3 cellular contexts compared by ENCODE assay signal in genomic region chr15:91981802-91982201, GRCh38.
TF ChIP-seq lines count a peak whose summit lies in the region.

No MANE protein-coding gene starts in this region.

TF ChIP-seq in IMR-90, 13 proteins besides CTCF, POLR2A, EP300 and RAD21:
- no peak for TF ChIP-seq FOS (IDR thresholded peaks at IDR 0.05; ENCODE audit: low read depth, low read length)
- TF ChIP-seq SMC3 (IDR thresholded peaks at IDR 0.05; ENCODE audit: low read depth, low read length), result no peak
- no peak for TF ChIP-seq MAZ (IDR thresholded peaks at IDR 0.05; ENCODE audit: borderline replicate concordance, low read depth, low read length)
- TF ChIP-seq MXI1 (IDR thresholded peaks at IDR 0.05; ENCODE audit: borderline replicate concordance, low read depth, low read length), result no peak
- no peak for TF ChIP-seq MAFK (IDR thresholded peaks at IDR 0.05; ENCODE audit: low read depth, low read length)
- no peak for TF ChIP-seq CEBPB (IDR thresholded peaks at IDR 0.05; ENCODE audit: low read depth, low read length)
- TF ChIP-seq ELK1 (IDR thresholded peaks at IDR 0.05; ENCODE audit: borderline replicate concordance, low read depth, low read length), result no peak
- TF ChIP-seq BHLHE40 (IDR thresholded peaks at IDR 0.05; ENCODE audit: low read depth, low read length), result no peak
- TF ChIP-seq RFX5 (IDR thresholded peaks at IDR 0.05; ENCODE audit: low read depth, low read length), result no peak
- TF ChIP-seq RCOR1 (IDR thresholded peaks at IDR 0.05; ENCODE audit: insufficient replicate concordance, low read length), result no peak

TF ChIP-seq in H1, 55 proteins besides CTCF, POLR2A, EP300 and RAD21:
- TF ChIP-seq MAFK (IDR thresholded peaks at IDR 0.05; ENCODE audit: low read depth, low read length) (no peak), TAF1 (IDR thresholded peaks at IDR 0.05; ENCODE audit: low read depth, low read length) (no peak), CEBPB (IDR thresholded peaks at IDR 0.05; ENCODE audit: low read depth, low read length) (no peak), PHF8 (conservative IDR thresholded peaks at IDR 0.05; ENCODE audit: low read depth, low read length) (no peak), ZNF274 (IDR thresholded peaks at IDR 0.05; ENCODE audit: borderline replicate concordance, extremely low read depth, low read length) (no peak), SUZ12 (IDR thresholded peaks at IDR 0.05; ENCODE audit: low read length) (no peak)

TF ChIP-seq in GM23338, 12 proteins besides CTCF, POLR2A, EP300 and RAD21:
- TF ChIP-seq ZNF331 (CRISPR knock-in tag; IDR thresholded peaks at IDR 0.05; ENCODE audit: low read depth) (no peak), ETS1 (IDR thresholded peaks at IDR 0.05) (no peak), EZH2phosphoT487 (IDR thresholded peaks at IDR 0.05; ENCODE audit: unreplicated experiment) (no peak), NANOG (IDR thresholded peaks at IDR 0.05; ENCODE audit: borderline replicate concordance) (no peak), POLR2AphosphoS5 (IDR thresholded peaks at IDR 0.05; ENCODE audit: low read depth) (no peak), ZNF114 (CRISPR knock-in tag; IDR thresholded peaks at IDR 0.05) (no peak), CREB1 (CRISPR knock-in tag; IDR thresholded peaks at IDR 0.05; ENCODE audit: low read depth) (no peak), EZH2 (IDR thresholded peaks at IDR 0.05; ENCODE audit: low read depth, unreplicated experiment) (no peak), JUNB (IDR thresholded peaks at IDR 0.05; ENCODE audit: unreplicated experiment) (no peak), STAT1 (IDR thresholded peaks at IDR 0.05; ENCODE audit: unreplicated experiment) (no peak)
- TF ChIP-seq, protein P1, sequence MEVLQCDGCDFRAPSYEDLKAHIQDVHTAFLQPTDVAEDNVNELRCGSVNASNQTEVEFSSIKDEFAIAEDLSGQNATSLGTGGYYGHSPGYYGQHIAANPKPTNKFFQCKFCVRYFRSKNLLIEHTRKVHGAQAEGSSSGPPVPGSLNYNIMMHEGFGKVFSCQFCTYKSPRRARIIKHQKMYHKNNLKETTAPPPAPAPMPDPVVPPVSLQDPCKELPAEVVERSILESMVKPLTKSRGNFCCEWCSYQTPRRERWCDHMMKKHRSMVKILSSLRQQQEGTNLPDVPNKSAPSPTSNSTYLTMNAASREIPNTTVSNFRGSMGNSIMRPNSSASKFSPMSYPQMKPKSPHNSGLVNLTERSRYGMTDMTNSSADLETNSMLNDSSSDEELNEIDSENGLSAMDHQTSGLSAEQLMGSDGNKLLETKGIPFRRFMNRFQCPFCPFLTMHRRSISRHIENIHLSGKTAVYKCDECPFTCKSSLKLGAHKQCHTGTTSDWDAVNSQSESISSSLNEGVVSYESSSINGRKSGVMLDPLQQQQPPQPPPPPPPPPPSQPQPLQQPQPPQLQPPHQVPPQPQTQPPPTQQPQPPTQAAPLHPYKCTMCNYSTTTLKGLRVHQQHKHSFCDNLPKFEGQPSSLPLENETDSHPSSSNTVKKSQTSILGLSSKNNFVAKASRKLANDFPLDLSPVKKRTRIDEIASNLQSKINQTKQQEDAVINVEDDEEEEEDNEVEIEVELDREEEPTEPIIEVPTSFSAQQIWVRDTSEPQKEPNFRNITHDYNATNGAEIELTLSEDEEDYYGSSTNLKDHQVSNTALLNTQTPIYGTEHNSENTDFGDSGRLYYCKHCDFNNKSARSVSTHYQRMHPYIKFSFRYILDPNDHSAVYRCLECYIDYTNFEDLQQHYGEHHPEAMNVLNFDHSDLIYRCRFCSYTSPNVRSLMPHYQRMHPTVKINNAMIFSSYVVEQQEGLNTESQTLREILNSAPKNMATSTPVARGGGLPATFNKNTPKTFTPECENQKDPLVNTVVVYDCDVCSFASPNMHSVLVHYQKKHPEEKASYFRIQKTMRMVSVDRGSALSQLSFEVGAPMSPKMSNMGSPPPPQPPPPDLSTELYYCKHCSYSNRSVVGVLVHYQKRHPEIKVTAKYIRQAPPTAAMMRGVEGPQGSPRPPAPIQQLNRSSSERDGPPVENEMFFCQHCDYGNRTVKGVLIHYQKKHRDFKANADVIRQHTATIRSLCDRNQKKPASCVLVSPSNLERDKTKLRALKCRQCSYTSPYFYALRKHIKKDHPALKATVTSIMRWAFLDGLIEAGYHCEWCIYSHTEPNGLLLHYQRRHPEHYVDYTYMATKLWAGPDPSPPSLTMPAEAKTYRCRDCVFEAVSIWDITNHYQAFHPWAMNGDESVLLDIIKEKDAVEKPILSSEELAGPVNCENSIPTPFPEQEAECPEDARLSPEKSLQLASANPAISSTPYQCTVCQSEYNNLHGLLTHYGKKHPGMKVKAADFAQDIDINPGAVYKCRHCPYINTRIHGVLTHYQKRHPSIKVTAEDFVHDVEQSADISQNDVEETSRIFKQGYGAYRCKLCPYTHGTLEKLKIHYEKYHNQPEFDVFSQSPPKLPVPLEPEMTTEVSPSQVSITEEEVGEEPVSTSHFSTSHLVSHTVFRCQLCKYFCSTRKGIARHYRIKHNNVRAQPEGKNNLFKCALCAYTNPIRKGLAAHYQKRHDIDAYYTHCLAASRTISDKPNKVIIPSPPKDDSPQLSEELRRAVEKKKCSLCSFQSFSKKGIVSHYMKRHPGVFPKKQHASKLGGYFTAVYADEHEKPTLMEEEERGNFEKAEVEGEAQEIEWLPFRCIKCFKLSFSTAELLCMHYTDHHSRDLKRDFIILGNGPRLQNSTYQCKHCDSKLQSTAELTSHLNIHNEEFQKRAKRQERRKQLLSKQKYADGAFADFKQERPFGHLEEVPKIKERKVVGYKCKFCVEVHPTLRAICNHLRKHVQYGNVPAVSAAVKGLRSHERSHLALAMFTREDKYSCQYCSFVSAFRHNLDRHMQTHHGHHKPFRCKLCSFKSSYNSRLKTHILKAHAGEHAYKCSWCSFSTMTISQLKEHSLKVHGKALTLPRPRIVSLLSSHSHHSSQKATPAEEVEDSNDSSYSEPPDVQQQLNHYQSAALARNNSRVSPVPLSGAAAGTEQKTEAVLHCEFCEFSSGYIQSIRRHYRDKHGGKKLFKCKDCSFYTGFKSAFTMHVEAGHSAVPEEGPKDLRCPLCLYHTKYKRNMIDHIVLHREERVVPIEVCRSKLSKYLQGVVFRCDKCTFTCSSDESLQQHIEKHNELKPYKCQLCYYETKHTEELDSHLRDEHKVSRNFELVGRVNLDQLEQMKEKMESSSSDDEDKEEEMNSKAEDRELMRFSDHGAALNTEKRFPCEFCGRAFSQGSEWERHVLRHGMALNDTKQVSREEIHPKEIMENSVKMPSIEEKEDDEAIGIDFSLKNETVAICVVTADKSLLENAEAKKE (CRISPR knock-in tag; IDR thresholded peaks at IDR 0.05), result no peak
- TF ChIP-seq, protein P2, sequence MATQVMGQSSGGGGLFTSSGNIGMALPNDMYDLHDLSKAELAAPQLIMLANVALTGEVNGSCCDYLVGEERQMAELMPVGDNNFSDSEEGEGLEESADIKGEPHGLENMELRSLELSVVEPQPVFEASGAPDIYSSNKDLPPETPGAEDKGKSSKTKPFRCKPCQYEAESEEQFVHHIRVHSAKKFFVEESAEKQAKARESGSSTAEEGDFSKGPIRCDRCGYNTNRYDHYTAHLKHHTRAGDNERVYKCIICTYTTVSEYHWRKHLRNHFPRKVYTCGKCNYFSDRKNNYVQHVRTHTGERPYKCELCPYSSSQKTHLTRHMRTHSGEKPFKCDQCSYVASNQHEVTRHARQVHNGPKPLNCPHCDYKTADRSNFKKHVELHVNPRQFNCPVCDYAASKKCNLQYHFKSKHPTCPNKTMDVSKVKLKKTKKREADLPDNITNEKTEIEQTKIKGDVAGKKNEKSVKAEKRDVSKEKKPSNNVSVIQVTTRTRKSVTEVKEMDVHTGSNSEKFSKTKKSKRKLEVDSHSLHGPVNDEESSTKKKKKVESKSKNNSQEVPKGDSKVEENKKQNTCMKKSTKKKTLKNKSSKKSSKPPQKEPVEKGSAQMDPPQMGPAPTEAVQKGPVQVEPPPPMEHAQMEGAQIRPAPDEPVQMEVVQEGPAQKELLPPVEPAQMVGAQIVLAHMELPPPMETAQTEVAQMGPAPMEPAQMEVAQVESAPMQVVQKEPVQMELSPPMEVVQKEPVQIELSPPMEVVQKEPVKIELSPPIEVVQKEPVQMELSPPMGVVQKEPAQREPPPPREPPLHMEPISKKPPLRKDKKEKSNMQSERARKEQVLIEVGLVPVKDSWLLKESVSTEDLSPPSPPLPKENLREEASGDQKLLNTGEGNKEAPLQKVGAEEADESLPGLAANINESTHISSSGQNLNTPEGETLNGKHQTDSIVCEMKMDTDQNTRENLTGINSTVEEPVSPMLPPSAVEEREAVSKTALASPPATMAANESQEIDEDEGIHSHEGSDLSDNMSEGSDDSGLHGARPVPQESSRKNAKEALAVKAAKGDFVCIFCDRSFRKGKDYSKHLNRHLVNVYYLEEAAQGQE (IDR thresholded peaks at IDR 0.05; ENCODE audit: unreplicated experiment), result no peak
